Comparison of ENCODE assay signal across 8 cellular contexts in genomic region chr3:141401584-141402475, GRCh38. TPM values are rescaled to one million over a fixed set of nuclear protein-coding genes. Genes with fewer than 3 reads are reported as not detected.
DNase-seq lines count a peak whose midpoint lies in the region; ATAC-seq, FAIRE-seq and TF ChIP-seq lines count a peak whose summit lies in the region.

No MANE protein-coding gene starts in this region.

- H3K4me2 ChIP-seq in IMR-90 (ENCODE audit: low read depth, low read length) (peak overlapping the region; percentile 82), endothelial cell of umbilical vein (ENCODE audit: insufficient read depth, low read length) (peak overlapping the region; percentile 96)

- peak overlapping the region; percentile 89 for H3K27ac Mint-ChIP-seq in activated CD8-positive, alpha-beta T cell treated with anti-CD3 and anti-CD28 coated beads for 36 hours

- H3K4me3 Mint-ChIP-seq in activated CD8-positive, alpha-beta T cell treated with anti-CD3 and anti-CD28 coated beads for 36 hours: peak overlapping the region; percentile 75

- TF ChIP-seq POLR2A in IMR-90 (IDR thresholded peaks at IDR 0.05; ENCODE audit: low read depth, low read length) (no peak; the same call in none of the 2 replicates), endothelial cell of umbilical vein (IDR thresholded peaks at IDR 0.05; ENCODE audit: low read depth, low read length) (no peak)

- peak overlapping the region; percentile 97 to 98 for H4K8ac ChIP-seq in IMR-90 (ENCODE audit: low read depth in 2 of 2, low read length in 2 of 2)

- H3K4ac ChIP-seq in IMR-90 (ENCODE audit: low read depth, low read length): peak overlapping the region; percentile 99

- no peaks in the 10 kb centered on the region for H3K27me3 Mint-ChIP-seq in activated CD8-positive, alpha-beta T cell treated with anti-CD3 and anti-CD28 coated beads for 36 hours

- BruUV-seq in IMR-90 (replicated peaks; lab: Mats Ljungman, UMichigan) (no TSS peak), endothelial cell of umbilical vein (replicated peaks; lab: Mats Ljungman, UMichigan) (TSS peak; percentile 73)

- H4K91ac ChIP-seq in IMR-90 (ENCODE audit: insufficient read depth, low read depth, low read length): peak overlapping the region; percentile 99

- H3K4me1 Mint-ChIP-seq in activated CD8-positive, alpha-beta T cell treated with anti-CD3 and anti-CD28 coated beads for 36 hours (ENCODE audit: low read depth): peaks cover 54% of the 10 kb centered on the region

- H3K4me1 ChIP-seq in IMR-90 (ENCODE audit: control insufficient read depth, insufficient read depth, low read length) (peaks cover 35% of the 10 kb centered on the region), endothelial cell of umbilical vein (ENCODE audit: control insufficient read depth, extremely low read depth, insufficient read depth, low read length) (peaks cover 47% of the 10 kb centered on the region), muscle layer of duodenum (ENCODE audit: control insufficient read depth in 1 of 2, insufficient read depth in 2 of 2, low read length in 2 of 2) (peaks cover 33 to 41% of the 10 kb centered on the region in 2 donors), tibial artery (peaks cover 0 to 64% (median 43%) of the 10 kb centered on the region in 4 donors)

- FAIRE-seq in endothelial cell of umbilical vein (lab: Jason Lieb, UNC): no peak

- H2BK15ac ChIP-seq in IMR-90 (ENCODE audit: low read depth, low read length): peak overlapping the region; percentile 96

- H3K27ac ChIP-seq in IMR-90 (ENCODE audit: insufficient read depth, low read length) (peak overlapping the region; percentile 100), endothelial cell of umbilical vein (ENCODE audit: insufficient read depth, low read depth, low read length) (peak overlapping the region; percentile 97), muscle layer of duodenum (ENCODE audit: low read length) (peak overlapping the region; percentile 93), tibial artery (peak overlapping the region; percentile 96 to 99)

- in situ Hi-C loops in IMR-90 (cut with MboI; ENCODE audit: low sequenced_read_pairs): no loop called here

- H3K27me3 ChIP-seq in IMR-90 (ENCODE audit: control insufficient read depth, insufficient read depth, low read length) (no peaks in the 10 kb centered on the region), endothelial cell of umbilical vein (ENCODE audit: control insufficient read depth in 2 of 2, insufficient read depth in 2 of 2, low read length in 2 of 2) (no peaks in the 10 kb centered on the region), muscle layer of duodenum (ENCODE audit: low read depth, low read length) (no peaks in the 10 kb centered on the region), tibial artery (no peaks in the 10 kb centered on the region)

- TF ChIP-seq RAD21 in IMR-90 (IDR thresholded peaks at IDR 0.05; ENCODE audit: low read length): no peak

- H3K36me3 Mint-ChIP-seq in activated CD8-positive, alpha-beta T cell treated with anti-CD3 and anti-CD28 coated beads for 36 hours (ENCODE audit: low read depth): peaks cover 27% of the 10 kb centered on the region

- intact Hi-C loops in IMR-90 (cut with micrococcal nuclease): loop anchor here (2.0 to 5.0 kb wide), 2 partner anchors 15 to 90 kb away; no protein-coding TSS in a partner anchor
- intact Hi-C loops in activated CD8-positive, alpha-beta T cell treated with anti-CD3 and anti-CD28 coated beads for 36 hours (cut with micrococcal nuclease): loop anchor here (5.0 kb wide), 1 partner anchor 40 kb away; no protein-coding TSS in a partner anchor
- intact Hi-C loops in endothelial cell of umbilical vein (cut with micrococcal nuclease): loop anchor here (1.0 kb wide), 3 partner anchors 34 to 91 kb away; partner anchors contain the start of gene ZBTB38
- intact Hi-C loops in tibial artery (cut with DNase I; ENCODE audit: low total_unique reads): no loop called here

- H3K79me1 ChIP-seq in IMR-90 (ENCODE audit: low read depth in 1 of 2, low read length in 2 of 2): peaks cover 43 to 68% of the 10 kb centered on the region in 2 experiments

- peak overlapping the region; percentile 99 for H2BK5ac ChIP-seq in IMR-90 (ENCODE audit: low read depth, low read length, poor library complexity, severe bottlenecking)

- H3K18ac ChIP-seq in IMR-90 (ENCODE audit: low read depth, low read length): peak overlapping the region; percentile 96

- H2AK5ac ChIP-seq in IMR-90 (ENCODE audit: low read depth, low read length): peak overlapping the region; percentile 98

- H3K36me3 ChIP-seq in IMR-90 (ENCODE audit: control insufficient read depth, insufficient read depth, low read length) (peaks cover 25% of the 10 kb centered on the region), endothelial cell of umbilical vein (ENCODE audit: control insufficient read depth in 2 of 2, extremely low read depth in 1 of 2, insufficient read depth in 2 of 2, low read length in 2 of 2) (peaks cover 17 to 20% of the 10 kb centered on the region in 2 experiments), muscle layer of duodenum (ENCODE audit: control insufficient read depth in 1 of 2, insufficient read depth in 2 of 2, low read length in 2 of 2) (peaks cover 17 to 28% of the 10 kb centered on the region in 2 donors), tibial artery (peaks cover 31 to 39% (median 35%) of the 10 kb centered on the region in 3 donors)

- peak overlapping the region; percentile 100 for H4K5ac ChIP-seq in IMR-90 (ENCODE audit: low read depth, low read length)

- H3K9me3 ChIP-seq in IMR-90 (ENCODE audit: control insufficient read depth, insufficient read depth, low read length): peaks cover 4% of the 10 kb centered on the region
- H3K9me3 ChIP-seq in endothelial cell of umbilical vein (replicated peaks; ENCODE audit: control insufficient read depth, insufficient read depth, low read length): no peaks in the 10 kb centered on the region
- peaks cover 0 to 3% of the 10 kb centered on the region in 2 donors for H3K9me3 ChIP-seq in muscle layer of duodenum (ENCODE audit: control insufficient read depth in 1 of 2, low read length in 2 of 2)
- H3K9me3 ChIP-seq in tibial artery: no peaks in the 10 kb centered on the region

- H4K20me1 ChIP-seq in IMR-90 (ENCODE audit: insufficient read depth, low read length) (no peaks in the 10 kb centered on the region), endothelial cell of umbilical vein (replicated peaks; ENCODE audit: control insufficient read depth, extremely low read depth, insufficient read depth, low read length) (no peaks in the 10 kb centered on the region)

- TF ChIP-seq CTCF in IMR-90 (conservative IDR thresholded peaks at IDR 0.05; ENCODE audit: low read depth, low read length) (no peak), endothelial cell of umbilical vein (IDR thresholded peaks at IDR 0.05; ENCODE audit: extremely low read depth in 1 of 2, insufficient read depth in 1 of 2, low read depth in 1 of 2, low read length in 2 of 2) (no peak), tibial artery (IDR thresholded peaks at IDR 0.05) (no peak)
- TF ChIP-seq CTCF in activated CD8-positive, alpha-beta T cell treated with anti-CD3 and anti-CD28 coated beads for 36 hours (IDR thresholded peaks at IDR 0.05): no peak

- peaks cover 14% of the 10 kb centered on the region for H3K9me1 ChIP-seq in IMR-90 (ENCODE audit: insufficient read depth, low read length)
- no peaks in the 10 kb centered on the region for H3K9me1 ChIP-seq in endothelial cell of umbilical vein (replicated peaks; ENCODE audit: control insufficient read depth, extremely low read depth, insufficient read depth, low read length)

- peak overlapping the region; percentile 97 for H2BK120ac ChIP-seq in IMR-90 (ENCODE audit: low read depth, low read length)

- dilution Hi-C loops in IMR-90 (cut with HindIII; ENCODE audit: low sequenced_read_pairs, unreplicated experiment) (no loop called here), endothelial cell of umbilical vein (cut with MboI; ENCODE audit: extremely low pct_ligation_motif_present, low sequenced_read_pairs) (no loop called here)

- ATAC-seq in GM21515 (IDR thresholded peaks at IDR 0.05; ENCODE audit: unreplicated experiment) (peak; percentile 58), IMR-90 (ENCODE audit: low read depth) (peak; percentile 54)
- ATAC-seq in activated CD8-positive, alpha-beta T cell treated with anti-CD3 and anti-CD28 coated beads for 36 hours: peak; percentile 76

- H3K79me2 ChIP-seq in endothelial cell of umbilical vein (ENCODE audit: control insufficient read depth, insufficient read depth, low read length): peaks cover 38% of the 10 kb centered on the region

- peak overlapping the region; percentile 90 for H3K9ac ChIP-seq in IMR-90 (ENCODE audit: low read depth, low read length)
- H3K9ac ChIP-seq in endothelial cell of umbilical vein (replicated peaks; ENCODE audit: extremely low read depth, insufficient read depth, low read length): peak overlapping the region; percentile 91

- peak overlapping the region; percentile 70 for H2AFZ ChIP-seq in IMR-90 (replicated peaks; ENCODE audit: low read length, poor library complexity)
- peak overlapping the region; percentile 57 for H2AFZ ChIP-seq in endothelial cell of umbilical vein (ENCODE audit: low read depth, low read length)

- WGBS in IMR-90 (ENCODE audit: extremely low coverage in 2 of 2, insufficient read length in 1 of 2), 2 experiments: 12% methylated on average over 47 of the region's 59 CpGs; no CpG with 5 or more reads in 1 of the 2 experiments

- H2BK20ac ChIP-seq in IMR-90 (ENCODE audit: low read depth, low read length): peak overlapping the region; percentile 86

- DNase-seq in GM03348 (ENCODE audit: low spot score) (peak; percentile 76), IMR-90 (no peak), endothelial cell of umbilical vein (ENCODE audit: low read depth, low spot score) (no peak), tibial artery (peak; percentile 38 to 75), foreskin melanocyte (no peak)
- DNase-seq in activated CD8-positive, alpha-beta T cell treated with anti-CD3 and anti-CD28 coated beads for 36 hours: peak; percentile 53

- H3K4me3 ChIP-seq in IMR-90 (ENCODE audit: insufficient read depth, low read depth, low read length) (peak overlapping the region; percentile 73), endothelial cell of umbilical vein (replicated peaks in 1 of 3; ENCODE audit: insufficient read depth in 1 of 3, low read depth in 1 of 3, low read length in 3 of 3) (peak overlapping the region; percentile 8 to 86 (median 65)), muscle layer of duodenum (ENCODE audit: low read depth in 1 of 2, low read length in 2 of 2) (peak overlapping the region; percentile 62 to 65), tibial artery (peak overlapping the region; percentile 74 to 88)

- peak overlapping the region; percentile 97 for H2AK9ac ChIP-seq in IMR-90 (replicated peaks; ENCODE audit: low read depth, low read length, poor library complexity)

- H3K14ac ChIP-seq in IMR-90 (replicated peaks; ENCODE audit: low read depth, low read length): peak overlapping the region; percentile 99

- CTCF ChIA-PET in IMR-90 (lab: Yijun Ruan, JAX) (interaction anchor here (1.3 to 2.7 kb wide), 2 partner anchors 41 to 50 kb away, joined by 6 to 9 read pairs; no protein-coding TSS in a partner anchor), endothelial cell of umbilical vein (lab: Charles Lee) (interaction anchor here (1.0 to 3.3 kb wide), 7 partner anchors 11 to 53 kb away, joined by 3 to 14 read pairs (median 6); no protein-coding TSS in a partner anchor)
- CTCF ChIA-PET in activated CD8-positive, alpha-beta T cell treated with anti-CD3 and anti-CD28 coated beads for 36 hours (lab: Charles Lee): interaction anchor here (1.3 to 2.8 kb wide), 9 partner anchors 13 to 90 kb away, joined by 3 to 10 read pairs (median 5); no protein-coding TSS in a partner anchor

- peak overlapping the region; percentile 100 for H3K23ac ChIP-seq in IMR-90 (ENCODE audit: low read depth, low read length)

- no peaks in the 10 kb centered on the region for H3K9me3 Mint-ChIP-seq in activated CD8-positive, alpha-beta T cell treated with anti-CD3 and anti-CD28 coated beads for 36 hours

- H3K56ac ChIP-seq in IMR-90 (ENCODE audit: extremely low read depth, insufficient read depth, low read length): peak overlapping the region; percentile 91

- POLR2A ChIA-PET in IMR-90 (lab: Charles Lee; ENCODE audit: unreplicated experiment): no interaction called here
- POLR2A ChIA-PET in activated CD8-positive, alpha-beta T cell treated with anti-CD3 and anti-CD28 coated beads for 36 hours (lab: Charles Lee): interaction anchor here (0.7 to 2.5 kb wide), 8 partner anchors 8 to 1590 kb away, joined by 3 to 15 read pairs (median 4); no protein-coding TSS in a partner anchor
- POLR2A ChIA-PET in endothelial cell of umbilical vein (lab: Charles Lee): interaction anchor here (1.5 kb wide), 1 partner anchor 24 kb away, joined by 3 read pairs; no protein-coding TSS in a partner anchor

RNA-seq across cellular contexts. Expression of gene ZBTB38, which starts 33.5 kb away (rescaled TPM):
- total RNA-seq in IMR-90 (2012; rRNA removed): 230 and 274 TPM in 2 replicates
- polyA plus RNA-seq in IMR-90 (2012; rRNA removed): 44.9 and 45.1 TPM in 2 replicates
- polyA plus RNA-seq in IMR-90 (2012; cell fraction: cytosol; rRNA removed): 15.3 and 16.3 TPM in 2 replicates
- 12.9 and 53.4 TPM in 2 replicates for polyA plus RNA-seq in IMR-90 (2012; cell fraction: nucleus; rRNA removed; ENCODE audit: low replicate concordance)
- total RNA-seq in activated CD8-positive, alpha-beta T cell treated with anti-CD3 and anti-CD28 coated beads for 36 hours: 10 to 100 TPM; 20.4 to 21.2 TPM
- total RNA-seq in endothelial cell of umbilical vein: 83.4 and 85.2 TPM in 2 replicates
- polyA plus RNA-seq in endothelial cell of umbilical vein: 25.5 and 31.1 TPM in 2 replicates
- polyA plus RNA-seq in endothelial cell of umbilical vein (2011; cell fraction: cytosol; rRNA removed): 30.2 and 30.5 TPM in 2 replicates
- polyA plus RNA-seq in endothelial cell of umbilical vein (2011; cell fraction: nucleus; rRNA removed): 57.4 and 59.3 TPM in 2 replicates
- 58.5 and 77.2 TPM in 2 replicates for polyA plus RNA-seq in endothelial cell of umbilical vein (2012)
- polyA minus RNA-seq in endothelial cell of umbilical vein: 130 and 159 TPM in 2 replicates
- 30.9 TPM for polyA minus RNA-seq in endothelial cell of umbilical vein (2011; cell fraction: cytosol; rRNA and poly(A)+ RNA removed)
- 158 and 229 TPM in 2 replicates for polyA minus RNA-seq in endothelial cell of umbilical vein (2011; cell fraction: nucleus; rRNA and poly(A)+ RNA removed)

Comparison
In these comparisons a context has a peak if more than half of its experiments do, and no peak if none do; other contexts are left out.
1. DNase-seq: peak in GM03348 (single experiment), activated CD8-positive, alpha-beta T cell treated with anti-CD3 and anti-CD28 coated beads for 36 hours (single experiment) and tibial artery (2 of 2); none in IMR-90 (single experiment), endothelial cell of umbilical vein (single experiment) and foreskin melanocyte (single experiment).
2. Peak in every context shown above with its lines, with median percentiles within 50 percentile points of each other: ATAC-seq, H3K27ac ChIP-seq and H3K4me3 ChIP-seq.